ENCODE assay signal across 1 cellular context in genomic region chr4:84966382-84967291, GRCh38.
TF ChIP-seq lines count a peak whose summit lies in the region.

Gene WDFY3, minus strand, starts transcription at chr4:84966690. Its CDS starts 106,099 bp downstream, at chr4:84860591.

TF ChIP-seq in K562, 482 proteins besides CTCF, POLR2A, EP300 and RAD21 (continued from another document and continues in another):
- TF ChIP-seq, protein P1, sequence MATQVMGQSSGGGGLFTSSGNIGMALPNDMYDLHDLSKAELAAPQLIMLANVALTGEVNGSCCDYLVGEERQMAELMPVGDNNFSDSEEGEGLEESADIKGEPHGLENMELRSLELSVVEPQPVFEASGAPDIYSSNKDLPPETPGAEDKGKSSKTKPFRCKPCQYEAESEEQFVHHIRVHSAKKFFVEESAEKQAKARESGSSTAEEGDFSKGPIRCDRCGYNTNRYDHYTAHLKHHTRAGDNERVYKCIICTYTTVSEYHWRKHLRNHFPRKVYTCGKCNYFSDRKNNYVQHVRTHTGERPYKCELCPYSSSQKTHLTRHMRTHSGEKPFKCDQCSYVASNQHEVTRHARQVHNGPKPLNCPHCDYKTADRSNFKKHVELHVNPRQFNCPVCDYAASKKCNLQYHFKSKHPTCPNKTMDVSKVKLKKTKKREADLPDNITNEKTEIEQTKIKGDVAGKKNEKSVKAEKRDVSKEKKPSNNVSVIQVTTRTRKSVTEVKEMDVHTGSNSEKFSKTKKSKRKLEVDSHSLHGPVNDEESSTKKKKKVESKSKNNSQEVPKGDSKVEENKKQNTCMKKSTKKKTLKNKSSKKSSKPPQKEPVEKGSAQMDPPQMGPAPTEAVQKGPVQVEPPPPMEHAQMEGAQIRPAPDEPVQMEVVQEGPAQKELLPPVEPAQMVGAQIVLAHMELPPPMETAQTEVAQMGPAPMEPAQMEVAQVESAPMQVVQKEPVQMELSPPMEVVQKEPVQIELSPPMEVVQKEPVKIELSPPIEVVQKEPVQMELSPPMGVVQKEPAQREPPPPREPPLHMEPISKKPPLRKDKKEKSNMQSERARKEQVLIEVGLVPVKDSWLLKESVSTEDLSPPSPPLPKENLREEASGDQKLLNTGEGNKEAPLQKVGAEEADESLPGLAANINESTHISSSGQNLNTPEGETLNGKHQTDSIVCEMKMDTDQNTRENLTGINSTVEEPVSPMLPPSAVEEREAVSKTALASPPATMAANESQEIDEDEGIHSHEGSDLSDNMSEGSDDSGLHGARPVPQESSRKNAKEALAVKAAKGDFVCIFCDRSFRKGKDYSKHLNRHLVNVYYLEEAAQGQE (CRISPR knock-in tag; IDR thresholded peaks at IDR 0.05; ENCODE audit: low read depth): no peak
- peak; percentile 34; the same call in 1 of the 2 replicates for TF ChIP-seq NBN (IDR thresholded peaks at IDR 0.05; ENCODE audit: low read depth)
- no peak for TF ChIP-seq PRPF4 (IDR thresholded peaks at IDR 0.05; ENCODE audit: insufficient read depth, low read depth, low read length, poor library complexity, severe bottlenecking)
- TF ChIP-seq EGR1 (conservative IDR thresholded peaks at IDR 0.05): no peak
- no peak for TF ChIP-seq HSF4 (CRISPR knock-in tag; IDR thresholded peaks at IDR 0.05; ENCODE audit: borderline replicate concordance)
- TF ChIP-seq GTF2F1 (IDR thresholded peaks at IDR 0.05; ENCODE audit: low read depth, low read length): no peak
- no peak for TF ChIP-seq TCF3 (CRISPR knock-in tag; IDR thresholded peaks at IDR 0.05)
- no peak for TF ChIP-seq NR2C2 (CRISPR knock-in tag; IDR thresholded peaks at IDR 0.05)
- no peak; the same call in 1 of the 2 replicates for TF ChIP-seq NR2C2 (tag; IDR thresholded peaks at IDR 0.05)
- TF ChIP-seq ZNF124 (CRISPR knock-in tag; IDR thresholded peaks at IDR 0.05): no peak
- TF ChIP-seq, protein P2, sequence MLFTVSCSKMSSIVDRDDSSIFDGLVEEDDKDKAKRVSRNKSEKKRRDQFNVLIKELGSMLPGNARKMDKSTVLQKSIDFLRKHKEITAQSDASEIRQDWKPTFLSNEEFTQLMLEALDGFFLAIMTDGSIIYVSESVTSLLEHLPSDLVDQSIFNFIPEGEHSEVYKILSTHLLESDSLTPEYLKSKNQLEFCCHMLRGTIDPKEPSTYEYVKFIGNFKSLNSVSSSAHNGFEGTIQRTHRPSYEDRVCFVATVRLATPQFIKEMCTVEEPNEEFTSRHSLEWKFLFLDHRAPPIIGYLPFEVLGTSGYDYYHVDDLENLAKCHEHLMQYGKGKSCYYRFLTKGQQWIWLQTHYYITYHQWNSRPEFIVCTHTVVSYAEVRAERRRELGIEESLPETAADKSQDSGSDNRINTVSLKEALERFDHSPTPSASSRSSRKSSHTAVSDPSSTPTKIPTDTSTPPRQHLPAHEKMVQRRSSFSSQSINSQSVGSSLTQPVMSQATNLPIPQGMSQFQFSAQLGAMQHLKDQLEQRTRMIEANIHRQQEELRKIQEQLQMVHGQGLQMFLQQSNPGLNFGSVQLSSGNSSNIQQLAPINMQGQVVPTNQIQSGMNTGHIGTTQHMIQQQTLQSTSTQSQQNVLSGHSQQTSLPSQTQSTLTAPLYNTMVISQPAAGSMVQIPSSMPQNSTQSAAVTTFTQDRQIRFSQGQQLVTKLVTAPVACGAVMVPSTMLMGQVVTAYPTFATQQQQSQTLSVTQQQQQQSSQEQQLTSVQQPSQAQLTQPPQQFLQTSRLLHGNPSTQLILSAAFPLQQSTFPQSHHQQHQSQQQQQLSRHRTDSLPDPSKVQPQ (CRISPR knock-in tag; IDR thresholded peaks at IDR 0.05; ENCODE audit: borderline replicate concordance): no peak
- TF ChIP-seq MCM5 (IDR thresholded peaks at IDR 0.05; ENCODE audit: low read depth): no peak
- no peak for TF ChIP-seq ZNF217 (CRISPR knock-in tag; IDR thresholded peaks at IDR 0.05)
- TF ChIP-seq HNRNPL (IDR thresholded peaks at IDR 0.05; ENCODE audit: low read depth, low read length): no peak
- 0 out of 2 replicates have a peak, but pooled peaks have one; percentile 17 for TF ChIP-seq L3MBTL2 (IDR thresholded peaks at IDR 0.05)
- TF ChIP-seq PURB (CRISPR knock-in tag; IDR thresholded peaks at IDR 0.05; ENCODE audit: low read depth): no peak
- no peak for TF ChIP-seq ZNF445 (CRISPR knock-in tag; IDR thresholded peaks at IDR 0.05; ENCODE audit: low read depth)
- TF ChIP-seq ZNF175 (CRISPR knock-in tag; IDR thresholded peaks at IDR 0.05; ENCODE audit: low read depth): no peak
- no peak for TF ChIP-seq SIRT6 (IDR thresholded peaks at IDR 0.05; ENCODE audit: low read depth, low read length)
- TF ChIP-seq ETV5 (CRISPR knock-in tag; IDR thresholded peaks at IDR 0.05; ENCODE audit: low read depth): no peak
- TF ChIP-seq, protein P3, sequence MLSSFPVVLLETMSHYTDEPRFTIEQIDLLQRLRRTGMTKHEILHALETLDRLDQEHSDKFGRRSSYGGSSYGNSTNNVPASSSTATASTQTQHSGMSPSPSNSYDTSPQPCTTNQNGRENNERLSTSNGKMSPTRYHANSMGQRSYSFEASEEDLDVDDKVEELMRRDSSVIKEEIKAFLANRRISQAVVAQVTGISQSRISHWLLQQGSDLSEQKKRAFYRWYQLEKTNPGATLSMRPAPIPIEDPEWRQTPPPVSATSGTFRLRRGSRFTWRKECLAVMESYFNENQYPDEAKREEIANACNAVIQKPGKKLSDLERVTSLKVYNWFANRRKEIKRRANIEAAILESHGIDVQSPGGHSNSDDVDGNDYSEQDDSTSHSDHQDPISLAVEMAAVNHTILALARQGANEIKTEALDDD (IDR thresholded peaks at IDR 0.05): no peak
- peak; percentile 75 for TF ChIP-seq NFRKB (IDR thresholded peaks at IDR 0.05; ENCODE audit: low read depth)
- TF ChIP-seq ZNF57 (CRISPR knock-in tag; IDR thresholded peaks at IDR 0.05): no peak
- TF ChIP-seq TGIF2 (CRISPR knock-in tag; IDR thresholded peaks at IDR 0.05): no peak
- TF ChIP-seq E2F4 (CRISPR knock-in tag; IDR thresholded peaks at IDR 0.05; ENCODE audit: low read depth): no peak
- TF ChIP-seq TEAD2 (tag; IDR thresholded peaks at IDR 0.05): no peak
- TF ChIP-seq LARP7 (IDR thresholded peaks at IDR 0.05): no peak
- no peak for TF ChIP-seq BRD4 (IDR thresholded peaks at IDR 0.05)
- TF ChIP-seq, protein P4, sequence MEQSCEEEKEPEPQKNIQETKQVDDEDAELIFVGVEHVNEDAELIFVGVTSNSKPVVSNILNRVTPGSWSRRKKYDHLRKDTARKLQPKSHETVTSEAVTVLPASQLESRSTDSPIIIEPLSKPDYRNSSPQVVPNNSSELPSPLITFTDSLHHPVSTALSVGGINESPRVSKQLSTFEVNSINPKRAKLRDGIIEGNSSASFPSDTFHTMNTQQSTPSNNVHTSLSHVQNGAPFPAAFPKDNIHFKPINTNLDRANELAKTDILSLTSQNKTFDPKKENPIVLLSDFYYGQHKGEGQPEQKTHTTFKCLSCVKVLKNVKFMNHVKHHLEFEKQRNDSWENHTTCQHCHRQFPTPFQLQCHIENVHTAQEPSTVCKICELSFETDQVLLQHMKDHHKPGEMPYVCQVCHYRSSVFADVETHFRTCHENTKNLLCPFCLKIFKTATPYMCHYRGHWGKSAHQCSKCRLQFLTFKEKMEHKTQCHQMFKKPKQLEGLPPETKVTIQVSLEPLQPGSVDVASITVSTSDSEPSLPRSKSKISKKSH (CRISPR knock-in tag; IDR thresholded peaks at IDR 0.05): no peak
- no peak for TF ChIP-seq RFX5 (IDR thresholded peaks at IDR 0.05; ENCODE audit: low read depth, low read length)
- TF ChIP-seq CCNT2 (IDR thresholded peaks at IDR 0.05; ENCODE audit: borderline replicate concordance, extremely low read depth, insufficient read length, low read depth, low read length): peak; percentile 32
- TF ChIP-seq XRCC4 (IDR thresholded peaks at IDR 0.05; ENCODE audit: extremely low read depth, insufficient read depth, insufficient read length): no peak
- no peak for TF ChIP-seq MYNN (IDR thresholded peaks at IDR 0.05)
- no peak for TF ChIP-seq MYNN (CRISPR knock-in tag; IDR thresholded peaks at IDR 0.05)
- peak; percentile 76 for TF ChIP-seq RBFOX2 (IDR thresholded peaks at IDR 0.05; ENCODE audit: low read depth, low read length)
- TF ChIP-seq HLTF (IDR thresholded peaks at IDR 0.05): peak; percentile 70; the same call in 1 of the 2 replicates
- TF ChIP-seq ZBTB11 (CRISPR knock-in tag; IDR thresholded peaks at IDR 0.05): peak in 1 of 3 experiments; percentile 93; a peak in 2 of 6 replicates
- TF ChIP-seq OTX1 (CRISPR knock-in tag; IDR thresholded peaks at IDR 0.05): no peak
- peak; percentile 32; the same call in 1 of the 2 replicates for TF ChIP-seq SMARCA5 (IDR thresholded peaks at IDR 0.05)
- TF ChIP-seq PTRF (tag; IDR thresholded peaks at IDR 0.05): no peak
- TF ChIP-seq ZNF668 (CRISPR knock-in tag; IDR thresholded peaks at IDR 0.05): no peak
- TF ChIP-seq, protein P5, sequence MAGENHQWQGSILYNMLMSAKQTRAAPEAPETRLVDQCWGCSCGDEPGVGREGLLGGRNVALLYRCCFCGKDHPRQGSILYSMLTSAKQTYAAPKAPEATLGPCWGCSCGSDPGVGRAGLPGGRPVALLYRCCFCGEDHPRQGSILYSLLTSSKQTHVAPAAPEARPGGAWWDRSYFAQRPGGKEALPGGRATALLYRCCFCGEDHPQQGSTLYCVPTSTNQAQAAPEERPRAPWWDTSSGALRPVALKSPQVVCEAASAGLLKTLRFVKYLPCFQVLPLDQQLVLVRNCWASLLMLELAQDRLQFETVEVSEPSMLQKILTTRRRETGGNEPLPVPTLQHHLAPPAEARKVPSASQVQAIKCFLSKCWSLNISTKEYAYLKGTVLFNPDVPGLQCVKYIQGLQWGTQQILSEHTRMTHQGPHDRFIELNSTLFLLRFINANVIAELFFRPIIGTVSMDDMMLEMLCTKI (IDR thresholded peaks at IDR 0.05; ENCODE audit: partially characterized antibody): no peak
- no peak for TF ChIP-seq MECOM (CRISPR knock-in tag; IDR thresholded peaks at IDR 0.05)
- peak; percentile 66; the same call in 1 of the 2 replicates for TF ChIP-seq PHF8 (IDR thresholded peaks at IDR 0.05; ENCODE audit: borderline replicate concordance, low read length)
- TF ChIP-seq, protein P6, sequence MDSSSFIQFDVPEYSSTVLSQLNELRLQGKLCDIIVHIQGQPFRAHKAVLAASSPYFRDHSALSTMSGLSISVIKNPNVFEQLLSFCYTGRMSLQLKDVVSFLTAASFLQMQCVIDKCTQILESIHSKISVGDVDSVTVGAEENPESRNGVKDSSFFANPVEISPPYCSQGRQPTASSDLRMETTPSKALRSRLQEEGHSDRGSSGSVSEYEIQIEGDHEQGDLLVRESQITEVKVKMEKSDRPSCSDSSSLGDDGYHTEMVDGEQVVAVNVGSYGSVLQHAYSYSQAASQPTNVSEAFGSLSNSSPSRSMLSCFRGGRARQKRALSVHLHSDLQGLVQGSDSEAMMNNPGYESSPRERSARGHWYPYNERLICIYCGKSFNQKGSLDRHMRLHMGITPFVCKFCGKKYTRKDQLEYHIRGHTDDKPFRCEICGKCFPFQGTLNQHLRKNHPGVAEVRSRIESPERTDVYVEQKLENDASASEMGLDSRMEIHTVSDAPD (CRISPR knock-in tag; IDR thresholded peaks at IDR 0.05): no peak
- no peak for TF ChIP-seq CEBPB (tag; IDR thresholded peaks at IDR 0.05)
- TF ChIP-seq EZH2 (IDR thresholded peaks at IDR 0.05; ENCODE audit: borderline replicate concordance, low read depth, low read length): no peak
- no peak for TF ChIP-seq NCOA2 (IDR thresholded peaks at IDR 0.05; ENCODE audit: partially characterized antibody in 2 of 2)
- no peak for TF ChIP-seq STAT5B (CRISPR knock-in tag; IDR thresholded peaks at IDR 0.05)
- TF ChIP-seq ZNF584 (CRISPR knock-in tag; IDR thresholded peaks at IDR 0.05; ENCODE audit: low read depth): no peak
- no peak for TF ChIP-seq ZNF75A (CRISPR knock-in tag; IDR thresholded peaks at IDR 0.05)
- no peak for TF ChIP-seq HOXB6 (CRISPR knock-in tag; IDR thresholded peaks at IDR 0.05; ENCODE audit: borderline replicate concordance)
- no peak for TF ChIP-seq ZNF780A (CRISPR knock-in tag; IDR thresholded peaks at IDR 0.05)
- no peak for TF ChIP-seq ZNF830 (CRISPR knock-in tag; IDR thresholded peaks at IDR 0.05)
- TF ChIP-seq ZNF398 (CRISPR knock-in tag; IDR thresholded peaks at IDR 0.05): no peak
- no peak for TF ChIP-seq TFAM (CRISPR knock-in tag; conservative IDR thresholded peaks at IDR 0.05)
- TF ChIP-seq MXI1 (IDR thresholded peaks at IDR 0.05; ENCODE audit: low read depth, low read length): no peak
